In the genomic region with DNA sequence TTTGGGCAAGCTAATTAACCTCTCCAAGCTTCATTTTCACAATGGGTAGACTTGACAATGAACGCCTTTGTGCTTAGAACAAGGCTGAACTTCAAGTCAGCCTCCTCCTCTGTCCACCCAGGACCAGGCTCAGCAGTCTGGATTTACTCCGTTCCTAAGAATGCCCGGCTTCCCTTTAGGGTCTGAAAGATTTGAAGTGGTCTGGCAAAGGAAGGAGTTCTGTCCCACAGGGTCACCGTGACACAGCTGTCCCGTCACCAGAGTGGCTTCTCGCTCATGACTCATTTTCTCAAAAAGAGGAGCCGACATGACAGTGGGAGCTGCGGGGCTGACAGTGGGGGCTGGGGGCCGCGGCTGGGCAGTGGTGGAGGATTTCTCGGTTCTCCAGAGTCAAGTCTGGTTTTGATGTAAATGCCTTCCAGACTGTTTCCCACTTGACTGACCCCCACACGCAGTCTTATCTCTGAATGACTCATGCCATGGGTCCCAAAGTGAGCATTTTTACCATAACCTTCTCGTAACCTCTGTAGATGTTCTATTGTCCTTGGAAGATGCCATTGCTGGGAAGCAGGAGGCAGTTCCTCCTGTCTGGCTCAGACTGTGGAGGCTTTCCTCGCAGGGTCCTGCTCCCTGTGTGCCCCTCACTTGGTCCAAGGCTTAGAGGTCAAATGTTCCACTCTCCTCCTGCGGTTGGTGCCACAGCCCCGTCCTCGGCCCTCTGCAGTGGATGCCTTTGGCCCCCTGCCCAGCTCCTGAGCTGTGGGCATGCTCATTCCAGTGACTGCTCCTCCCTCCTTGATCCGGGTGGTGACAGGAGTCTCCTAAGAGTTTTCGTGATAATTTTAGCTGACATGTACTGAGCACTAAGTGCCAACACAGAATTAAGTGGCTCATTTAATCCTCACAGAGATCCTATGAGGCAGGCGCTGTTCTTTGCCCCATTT, we compare ENCODE assay signal across 1 cellular context.
TF ChIP-seq lines count a peak whose summit lies in the region.

No MANE protein-coding gene starts in this region.

TF ChIP-seq in IMR-90, 13 proteins besides CTCF, POLR2A, EP300 and RAD21 (continued from another document):
- TF ChIP-seq, protein P1, sequence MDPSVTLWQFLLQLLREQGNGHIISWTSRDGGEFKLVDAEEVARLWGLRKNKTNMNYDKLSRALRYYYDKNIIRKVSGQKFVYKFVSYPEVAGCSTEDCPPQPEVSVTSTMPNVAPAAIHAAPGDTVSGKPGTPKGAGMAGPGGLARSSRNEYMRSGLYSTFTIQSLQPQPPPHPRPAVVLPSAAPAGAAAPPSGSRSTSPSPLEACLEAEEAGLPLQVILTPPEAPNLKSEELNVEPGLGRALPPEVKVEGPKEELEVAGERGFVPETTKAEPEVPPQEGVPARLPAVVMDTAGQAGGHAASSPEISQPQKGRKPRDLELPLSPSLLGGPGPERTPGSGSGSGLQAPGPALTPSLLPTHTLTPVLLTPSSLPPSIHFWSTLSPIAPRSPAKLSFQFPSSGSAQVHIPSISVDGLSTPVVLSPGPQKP (IDR thresholded peaks at IDR 0.05; ENCODE audit: borderline replicate concordance, low read depth, low read length), result no peak
- TF ChIP-seq NFE2L2 (IDR thresholded peaks at IDR 0.05; ENCODE audit: low read depth, low read length), result no peak
